8 cellular contexts compared by ENCODE assay signal in the genomic region with DNA sequence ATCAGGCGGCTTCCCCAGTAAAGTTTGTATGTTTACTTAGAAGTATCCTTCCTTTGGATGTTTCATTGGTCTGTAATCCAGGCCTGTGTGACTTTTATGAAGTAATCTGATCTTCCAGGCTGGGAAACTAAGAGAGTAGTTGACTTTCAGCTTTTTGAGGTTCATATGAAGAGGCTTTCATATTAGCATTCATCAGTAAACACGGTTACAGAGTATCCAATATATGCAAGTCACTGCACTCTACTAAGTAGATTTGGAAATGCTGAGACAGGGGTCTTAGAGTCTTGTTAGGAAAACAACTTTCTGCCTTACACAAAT. TPM values are rescaled to one million over a fixed set of nuclear protein-coding genes. Genes with fewer than 3 reads are reported as not detected.
A peak's percentile ranks its signal among the peaks of the same experiment; 100 is the strongest.
DNase-seq lines count a peak whose midpoint lies in the region; ATAC-seq, FAIRE-seq and TF ChIP-seq lines count a peak whose summit lies in the region.

No MANE protein-coding gene starts in this region.

- no peak for TF ChIP-seq EP300 in K562 (IDR thresholded peaks at IDR 0.05; ENCODE audit: low read length)

- CTCF ChIA-PET in K562 (lab: Yijun Ruan, JAX; ENCODE audit: low intra/inter-chr PET ratio): no interaction called here

- no peaks in the 10 kb centered on the region for H3K9me3 Mint-ChIP-seq in memory B cell

- FAIRE-seq in K562 (lab: Jason Lieb, UNC) (no peak), GM19239 (lab: Jason Lieb, UNC) (no peak)

- peak overlapping the region; percentile 94 for H3K4me2 ChIP-seq in K562 (ENCODE audit: insufficient read depth, low read length)

- H3K4me1 Mint-ChIP-seq in memory B cell: peaks cover 19% of the 10 kb centered on the region

- no peaks in the 10 kb centered on the region for H3K27me3 ChIP-seq in ACC112 (ENCODE audit: insufficient read depth, low read length)
- no peaks in the 10 kb centered on the region for H3K27me3 ChIP-seq in K562 (ENCODE audit: control insufficient read depth in 2 of 2, insufficient read depth in 2 of 2, low read length in 2 of 2)

- no peaks in the 10 kb centered on the region for H3K27me3 Mint-ChIP-seq in memory B cell

- H3K79me2 ChIP-seq in ACC112 (ENCODE audit: control insufficient read depth, insufficient read depth, low read length, unreplicated experiment) (peaks cover 44% of the 10 kb centered on the region), K562 (ENCODE audit: control insufficient read depth, insufficient read depth, low read length) (peaks cover 75% of the 10 kb centered on the region)

- no peaks in the 10 kb centered on the region for H3K9me1 ChIP-seq in K562 (ENCODE audit: control insufficient read depth, insufficient read depth, low read length)

- no peak for TF ChIP-seq CTCF in K562 (IDR thresholded peaks at IDR 0.05 in 2 of 3, conservative IDR thresholded peaks at IDR 0.05 in 1 of 3; ENCODE audit: insufficient read depth in 2 of 3, low read depth in 1 of 3, low read length in 3 of 3)

- H3K4me3 Mint-ChIP-seq in memory B cell: peak overlapping the region; percentile 99

- H2AFZ ChIP-seq in ACC112 (ENCODE audit: low read length, unreplicated experiment): peak overlapping the region; percentile 67
- peak overlapping the region; percentile 82; the same call in 1 of the 2 replicates for H2AFZ ChIP-seq in K562 (ENCODE audit: low read depth, low read length)

- peak overlapping the region; percentile 95 for H3K27ac Mint-ChIP-seq in memory B cell

- H3K36me3 Mint-ChIP-seq in memory B cell: peaks cover 16% of the 10 kb centered on the region

- H3K36me3 ChIP-seq in ACC112 (ENCODE audit: insufficient read depth, low read length): peaks cover 14% of the 10 kb centered on the region
- H3K36me3 ChIP-seq in K562 (ENCODE audit: control insufficient read depth, insufficient read depth, low read length): peaks cover 62% of the 10 kb centered on the region

- peak overlapping the region; percentile 66 to 76; a peak in 3 of 4 replicates for H3K9ac ChIP-seq in K562 (ENCODE audit: insufficient read depth in 1 of 2, low read depth in 2 of 2, low read length in 2 of 2)

- H3K4me3 ChIP-seq in ACC112 (ENCODE audit: low read depth, low read length): peak overlapping the region; percentile 84
- H3K4me3 ChIP-seq in K562: peak overlapping the region; percentile 84

- in situ Hi-C loops in K562 (cut with MboI): no loop called here

- peak; percentile 64 for DNase-seq in HT-29 (ENCODE audit: low spot score)
- no peak for DNase-seq in K562 (ENCODE audit: extremely low read depth in 1 of 4, low spot score in 3 of 4)
- no peak for DNase-seq in memory B cell (ENCODE audit: low spot score in 2 of 2)
- DNase-seq in GM19239 (ENCODE audit: insufficient read length, low spot score): no peak

- TF ChIP-seq POLR2A in K562 (conservative IDR thresholded peaks at IDR 0.05): no peak

- TF ChIP-seq RAD21 in K562 (CRISPR knock-in tag; conservative IDR thresholded peaks at IDR 0.05 in 1 of 2, IDR thresholded peaks at IDR 0.05 in 1 of 2): no peak

- ATAC-seq in K562 (no peak), memory B cell (ENCODE audit: low read depth) (no peak), HG03108 (IDR thresholded peaks at IDR 0.05; ENCODE audit: unreplicated experiment) (no peak), HG02610 (IDR thresholded peaks at IDR 0.05; ENCODE audit: unreplicated experiment) (no peak), GM21576 (IDR thresholded peaks at IDR 0.05; ENCODE audit: unreplicated experiment) (no peak)

- H3K9me3 ChIP-seq in K562 (replicated peaks; ENCODE audit: control insufficient read depth, insufficient read depth, low read depth, low read length): no peaks in the 10 kb centered on the region

- H3K27ac ChIP-seq in ACC112 (ENCODE audit: low read depth, low read length): peak overlapping the region; percentile 51
- H3K27ac ChIP-seq in K562 (ENCODE audit: extremely low read depth, low read depth, low read length): peak overlapping the region; percentile 85

- 2% methylated on average over 2 of the region's 2 CpGs for WGBS in K562 (ENCODE audit: insufficient coverage, low coverage, missing lambda C conversion rate)

- intact Hi-C loops in K562 (cut with micrococcal nuclease): no loop called here

- no TSS peak for BruUV-seq in K562 (replicated peaks; lab: Mats Ljungman, UMichigan)

- no peaks in the 10 kb centered on the region for H4K20me1 ChIP-seq in K562 (replicated peaks; ENCODE audit: control insufficient read depth, insufficient read depth, low read length)

- POLR2A ChIA-PET in K562 (lab: Yijun Ruan, JAX): interaction anchor here (0.6 to 3.7 kb wide), 6 partner anchors 9 to 335 kb away, joined by 3 to 67 read pairs (median 4); a partner anchor contains a TSS

- H3K4me1 ChIP-seq in ACC112 (ENCODE audit: control insufficient read depth, insufficient read depth, low read length, unreplicated experiment) (peaks cover 5% of the 10 kb centered on the region), K562 (replicated peaks in 1 of 2; ENCODE audit: control insufficient read depth in 2 of 2, insufficient read depth in 2 of 2, low read length in 2 of 2) (peaks cover 9 to 18% of the 10 kb centered on the region in 2 experiments; a peak in 4 of 5 replicates)

TF ChIP-seq in K562, 482 proteins besides CTCF, POLR2A, EP300 and RAD21 (continues in another document):
- TF ChIP-seq COPS2 (conservative IDR thresholded peaks at IDR 0.05) (no peak), FOXA3 (CRISPR knock-in tag; conservative IDR thresholded peaks at IDR 0.05 in 1 of 2, IDR thresholded peaks at IDR 0.05 in 1 of 2) (peak in 1 of 2 experiments; percentile 43; a peak in 1 of 4 replicates), MAFF (IDR thresholded peaks at IDR 0.05; ENCODE audit: low read length) (peak; percentile 41; the same call in 1 of the 2 replicates), PHB (CRISPR knock-in tag; IDR thresholded peaks at IDR 0.05) (no peak), HOXB6 (CRISPR knock-in tag; IDR thresholded peaks at IDR 0.05; ENCODE audit: borderline replicate concordance) (no peak)

RNA-seq across cellular contexts. Expression of a gene that starts 1.1 kb away (rescaled TPM):
- 19.6 and 20.1 TPM in 2 replicates for total RNA-seq in HT-29 (2014; rRNA removed; shearing (Covaris generic))
- total RNA-seq in K562 (2011; cell fraction: chromatin; rRNA removed; ENCODE audit: low replicate concordance): 39.8 and 116 TPM in 2 replicates
- 17.7 and 25.3 TPM in 2 replicates for total RNA-seq in K562 (2011; cell fraction: nucleolus; rRNA removed)
- total RNA-seq in K562 (2011; cell fraction: nucleoplasm; rRNA removed): 46.5 and 68.7 TPM in 2 replicates
- 77.5 and 83.3 TPM in 2 replicates for total RNA-seq in K562 (2014; rRNA removed)
- 104 and 118 TPM in 2 replicates for total RNA-seq in K562 (2014; rRNA removed; fragmentation: Illumina TruSeq; extraction: Trizol)
- 98.0 and 102 TPM in 2 replicates for total RNA-seq in K562 (2015; rRNA removed; fragmentation: Illumina TruSeq; extraction: Trizol)
- 66.3 and 70.7 TPM in 2 replicates for total RNA-seq in K562 (2021)
- polyA plus RNA-seq in K562 (2011; rRNA removed): 32.2 and 58.5 TPM in 2 replicates
- polyA plus RNA-seq in K562 (2011; cell fraction: cytosol; rRNA removed): 7.0 and 12.1 TPM in 2 replicates
- polyA plus RNA-seq in K562 (2011; cell fraction: nucleus; rRNA removed): 19.7 and 23.1 TPM in 2 replicates
- 51.5 and 71.1 TPM in 2 replicates for polyA plus RNA-seq in K562 (2012)
- 86.5 and 105 TPM in 2 replicates for polyA plus RNA-seq in K562 (2014; fragmentation: Illumina TruSeq; extraction: Trizol)
- polyA plus RNA-seq in K562 (2014; fragmentation: Nextera tagmentation; extraction: Ambion mirVana): 10 to 100 TPM; 26.6 to 29.7 TPM
- 54.9 and 63.9 TPM in 2 replicates for polyA plus RNA-seq in K562 (2014; rRNA removed)
- polyA minus RNA-seq in K562 (2011; rRNA and poly(A)+ RNA removed): 80.9 and 97.2 TPM in 2 replicates
- 25.2 and 31.1 TPM in 2 replicates for polyA minus RNA-seq in K562 (2011; cell fraction: cytosol; rRNA and poly(A)+ RNA removed)
- 20.7 and 45.9 TPM in 2 replicates for polyA minus RNA-seq in K562 (2011; cell fraction: nucleus; rRNA and poly(A)+ RNA removed)

RNA-seq across cellular contexts. Expression of a gene that starts 15.0 kb away (rescaled TPM):
- total RNA-seq in HT-29 (2014; rRNA removed; shearing (Covaris generic)): 40.3 and 49.5 TPM in 2 replicates
- total RNA-seq in K562 (2011; cell fraction: chromatin; rRNA removed; ENCODE audit: low replicate concordance): 40.7 and 142 TPM in 2 replicates
- total RNA-seq in K562 (2011; cell fraction: nucleolus; rRNA removed): 26.7 and 34.7 TPM in 2 replicates
- 60.4 and 72.4 TPM in 2 replicates for total RNA-seq in K562 (2011; cell fraction: nucleoplasm; rRNA removed)
- total RNA-seq in K562 (2014; rRNA removed) (118 and 119 TPM in 2 replicates), K562 (2014; rRNA removed; fragmentation: Illumina TruSeq; extraction: Trizol) (159 and 166 TPM in 2 replicates), K562 (2015; rRNA removed; fragmentation: Illumina TruSeq; extraction: Trizol) (156 and 169 TPM in 2 replicates), K562 (2021) (115 and 119 TPM in 2 replicates)
- polyA plus RNA-seq in K562 (2011; rRNA removed) (112 and 161 TPM in 2 replicates), K562 (2014; fragmentation: Illumina TruSeq; extraction: Trizol) (142 and 193 TPM in 2 replicates), K562 (2014; fragmentation: Nextera tagmentation; extraction: Ambion mirVana) (100 to 1,000 TPM; 125 to 157 TPM), K562 (2014; rRNA removed) (161 and 170 TPM in 2 replicates)
- 17.1 and 48.8 TPM in 2 replicates for polyA plus RNA-seq in K562 (2011; cell fraction: cytosol; rRNA removed)
- 26.1 and 46.6 TPM in 2 replicates for polyA plus RNA-seq in K562 (2011; cell fraction: nucleus; rRNA removed)
- 59.1 and 82.5 TPM in 2 replicates for polyA plus RNA-seq in K562 (2012)
- polyA minus RNA-seq in K562 (2011; rRNA and poly(A)+ RNA removed): 104 and 106 TPM in 2 replicates
- polyA minus RNA-seq in K562 (2011; cell fraction: cytosol; rRNA and poly(A)+ RNA removed): 40.9 and 62.6 TPM in 2 replicates
- 34.1 and 61.0 TPM in 2 replicates for polyA minus RNA-seq in K562 (2011; cell fraction: nucleus; rRNA and poly(A)+ RNA removed)

RNA-seq across cellular contexts. Expression of a gene that starts 15.2 kb away (rescaled TPM):
- 48.2 and 55.9 TPM in 2 replicates for total RNA-seq in HT-29 (2014; rRNA removed; shearing (Covaris generic))
- 75.3 and 78.4 TPM in 2 replicates for total RNA-seq in K562 (2011; cell fraction: chromatin; rRNA removed; ENCODE audit: low replicate concordance)
- 50.4 and 59.2 TPM in 2 replicates for total RNA-seq in K562 (2011; cell fraction: nucleolus; rRNA removed)
- 51.7 and 52.6 TPM in 2 replicates for total RNA-seq in K562 (2011; cell fraction: nucleoplasm; rRNA removed)
- 52.9 and 62.7 TPM in 2 replicates for total RNA-seq in K562 (2014; rRNA removed)
- 59.4 and 60.9 TPM in 2 replicates for total RNA-seq in K562 (2014; rRNA removed; fragmentation: Illumina TruSeq; extraction: Trizol)
- total RNA-seq in K562 (2015; rRNA removed; fragmentation: Illumina TruSeq; extraction: Trizol): 52.4 and 60.8 TPM in 2 replicates
- total RNA-seq in K562 (2021): 54.1 and 54.9 TPM in 2 replicates
- 52.1 and 78.1 TPM in 2 replicates for polyA plus RNA-seq in K562 (2011; rRNA removed)
- polyA plus RNA-seq in K562 (2011; cell fraction: cytosol; rRNA removed): 22.0 and 25.7 TPM in 2 replicates
- polyA plus RNA-seq in K562 (2011; cell fraction: nucleus; rRNA removed): 28.3 and 30.4 TPM in 2 replicates
- 33.4 and 56.4 TPM in 2 replicates for polyA plus RNA-seq in K562 (2012)
- 44.5 and 54.9 TPM in 2 replicates for polyA plus RNA-seq in K562 (2014; fragmentation: Illumina TruSeq; extraction: Trizol)
- 100 to 1,000 TPM; 120 to 148 TPM for polyA plus RNA-seq in K562 (2014; fragmentation: Nextera tagmentation; extraction: Ambion mirVana)
- 54.4 and 69.3 TPM in 2 replicates for polyA plus RNA-seq in K562 (2014; rRNA removed)
- 59.4 and 68.8 TPM in 2 replicates for polyA minus RNA-seq in K562 (2011; rRNA and poly(A)+ RNA removed)
- polyA minus RNA-seq in K562 (2011; cell fraction: cytosol; rRNA and poly(A)+ RNA removed): 30.7 and 38.0 TPM in 2 replicates
- 52.6 and 58.6 TPM in 2 replicates for polyA minus RNA-seq in K562 (2011; cell fraction: nucleus; rRNA and poly(A)+ RNA removed)
